12 cellular contexts compared by ENCODE assay signal in the genomic region with DNA sequence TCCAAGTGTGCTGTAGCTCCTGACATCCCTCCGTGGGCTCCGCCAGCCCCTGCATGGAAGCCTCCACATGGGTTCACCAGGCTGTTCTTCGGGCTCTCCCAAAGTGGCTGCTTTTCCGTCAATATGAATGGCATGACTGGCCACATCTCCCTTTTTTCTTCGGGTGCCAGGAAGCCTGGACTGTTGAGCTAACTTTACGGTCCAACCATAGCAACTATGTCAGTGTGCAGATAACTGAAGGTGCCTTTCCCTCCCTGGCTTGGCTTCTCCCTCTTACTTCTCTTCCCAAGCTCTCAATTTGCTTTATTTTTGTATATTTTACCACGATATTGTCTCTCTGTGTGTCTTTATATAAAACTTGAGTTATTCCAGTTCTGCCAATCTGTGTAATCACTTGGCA. TPM values are rescaled to one million over a fixed set of nuclear protein-coding genes. Genes with fewer than 3 reads are reported as not detected.
DNase-seq lines count a peak whose midpoint lies in the region; ATAC-seq, FAIRE-seq and TF ChIP-seq lines count a peak whose summit lies in the region.
"Not testable (repeated sequence)": the region's sequence is repeated elsewhere in the genome, so short reads cannot be mapped to it uniquely, and the experiment has no call there.
"Had no signal": no experiment of that assay in that cellular context is flagged by ENCODE, and none has a peak within 500 bp of the region (broad histone marks: within the 10 kb centered on the region; RNA-seq: fewer than 3 reads in every experiment).

No MANE protein-coding gene starts in this region.

- not testable (repeated sequence) for H3K27me3 ChIP-seq in endodermal cell (ENCODE audit: control insufficient read depth, insufficient read depth, low read length, poor library complexity, severe bottlenecking); right atrium auricular region
- peaks cover 0 to 31% (median 4%) of the 10 kb centered on the region in 9 donors for H3K27me3 ChIP-seq in heart left ventricle

- TF ChIP-seq RAD21 in A549 (conservative IDR thresholded peaks at IDR 0.05 in 1 of 2, IDR thresholded peaks at IDR 0.05 in 1 of 2): not testable (repeated sequence)

- not testable (repeated sequence) for H3K27me3 Mint-ChIP-seq in endodermal cell (ENCODE audit: insufficient read depth)

- H3K27ac ChIP-seq in A549; coronary artery; endodermal cell (ENCODE audit: low read depth, low read length); right atrium auricular region: not testable (repeated sequence)
- peak overlapping the region in 1 of 12 donors; percentile 39 for H3K27ac ChIP-seq in heart left ventricle

- intact Hi-C loops in Right ventricle myocardium inferior (cut with DNase I); heart left ventricle (cut with DNase I); left cardiac atrium (cut with DNase I): not testable (repeated sequence)

- H3K4me3 Mint-ChIP-seq in endodermal cell: not testable (repeated sequence)

- CTCF ChIA-PET in A549 (lab: Yijun Ruan, JAX): not testable (repeated sequence)

- H3K4me3 ChIP-seq in A549; coronary artery; endodermal cell (ENCODE audit: low read length); heart left ventricle; right atrium auricular region: not testable (repeated sequence)

- H3K27ac Mint-ChIP-seq in endodermal cell: not testable (repeated sequence)

- not testable (repeated sequence) for H3K36me3 ChIP-seq in endodermal cell (ENCODE audit: control insufficient read depth, insufficient read depth, low read length); heart left ventricle; right atrium auricular region

- not testable (repeated sequence) for H3K9me3 ChIP-seq in A549; endodermal cell (ENCODE audit: control insufficient read depth, low read length); heart left ventricle; right atrium auricular region

- H3K4me2 ChIP-seq in A549: not testable (repeated sequence)

- not testable (repeated sequence) for H3K9me3 Mint-ChIP-seq in endodermal cell

- 73% methylated on average over 5 of the region's 7 CpGs for WGBS in A549 (ENCODE audit: missing lambda C conversion rate)
- WGBS in endodermal cell (ENCODE audit: insufficient coverage in 1 of 2, insufficient read length in 1 of 2), 2 experiments: 93 to 100% methylated on average over 1 to 5 of the region's 7 CpGs
- 62 to 78% (median 69%) methylated on average over 5 to 6 of the region's 7 CpGs for WGBS in heart left ventricle, 4 donors

- POLR2A ChIA-PET in A549 (lab: Yijun Ruan, JAX): not testable (repeated sequence)

- H3K36me3 Mint-ChIP-seq in endodermal cell (ENCODE audit: low read depth): not testable (repeated sequence)

- not testable (repeated sequence) for H3K4me1 ChIP-seq in A549; endodermal cell (ENCODE audit: control insufficient read depth, insufficient read depth, low read length); heart left ventricle; right atrium auricular region

- not testable (repeated sequence) for H3K9ac ChIP-seq in endodermal cell (ENCODE audit: extremely low read depth, low read length, poor library complexity, severe bottlenecking)

- peak; percentile 13 for FAIRE-seq in A549 (lab: Jason Lieb, UNC)

- TF ChIP-seq CTCF in A549 (IDR thresholded peaks at IDR 0.05); coronary artery (IDR thresholded peaks at IDR 0.05); endodermal cell (conservative IDR thresholded peaks at IDR 0.05); heart left ventricle (IDR thresholded peaks at IDR 0.05); right atrium auricular region (IDR thresholded peaks at IDR 0.05): not testable (repeated sequence)

- TF ChIP-seq EP300 in A549 (IDR thresholded peaks at IDR 0.05): not testable (repeated sequence)

- ATAC-seq in A549: not testable (repeated sequence)
- ATAC-seq in Right ventricle myocardium inferior (peak; percentile 66), heart left ventricle (peak; percentile 50 to 87 (median 78)), left cardiac atrium (peak; percentile 37 to 57)

- TF ChIP-seq POLR2A in A549 (IDR thresholded peaks at IDR 0.05; ENCODE audit: low read length); heart left ventricle (IDR thresholded peaks at IDR 0.05): not testable (repeated sequence)

- not testable (repeated sequence) for H3K4me1 Mint-ChIP-seq in endodermal cell

- not testable (repeated sequence) for DNase-seq in A549 (ENCODE audit: low read depth in 1 of 2, low spot score in 1 of 2); Right ventricle myocardium inferior (ENCODE audit: missing footprints); heart left ventricle; left cardiac atrium
- DNase-seq in coronary artery (ENCODE audit: low spot score) (peak; percentile 26), endodermal cell (peak; percentile 16), right atrium auricular region (ENCODE audit: low spot score) (peak; percentile 18)

RNA-seq across cellular contexts. Expression of a gene that starts 54.8 kb away (rescaled TPM):
- polyA plus RNA-seq in A549 (2011; rRNA removed) (56.2 TPM in 1 of 2 replicates, not detected in the other), A549 (2017; fragmentation: RNase III; extraction: RNeasy Plus Mini Kit Qiagen cat#74134 plus additional on column Dnase treatment) (6.5 to 8.5 TPM (median 6.6 TPM) in 3 replicates), heart left ventricle (not detected)
- not detected in 2 replicates for polyA plus RNA-seq in A549 (2012; cell fraction: cytosol; rRNA removed)
- polyA plus RNA-seq in A549 (2012; cell fraction: nucleus; rRNA removed): not detected in 2 replicates
- polyA minus RNA-seq in A549 (2011; rRNA and poly(A)+ RNA removed): 38,453 and 40,699 TPM in 2 replicates
- total RNA-seq in endodermal cell (1,000 to 10,000 TPM; 2,483 to 3,611 TPM), Right ventricle myocardium inferior (4,572 TPM), heart left ventricle (1,000 to 10,000 TPM in 6 of 9 donors, 100 to 1,000 TPM in 1, not detected in 2; 364 to 3,776 (median 2,470) TPM), left cardiac atrium (over 10,000 TPM in 1 of 2 donors, 1,000 to 10,000 TPM in 1; 5,988 to 15,401 TPM), right atrium auricular region (not detected)
- 11,872 TPM for polyA plus RNA-seq in endodermal cell (2013, experiment 1 of 2)
- polyA plus RNA-seq in endodermal cell (2013, experiment 2 of 2): 14,577 TPM
- total RNA-seq: G401 had no signal
- polyA plus RNA-seq: AG04450; CD14-positive monocyte; CD4-positive, alpha-beta memory T cell; CD8-positive, alpha-beta memory T cell had no signal
